17 cellular contexts compared by ENCODE assay signal in genomic region chr7:2003451-2003930, GRCh38.
DNase-seq lines count a peak whose midpoint lies in the region; ATAC-seq and TF ChIP-seq lines count a peak whose summit lies in the region.
"Had no signal": no experiment of that assay in that cellular context is flagged by ENCODE, and none has a peak within 500 bp of the region (broad histone marks: within the 10 kb centered on the region; RNA-seq: fewer than 3 reads in every experiment).

No MANE protein-coding gene starts in this region.

- no peak for TF ChIP-seq POLR2A in ovary (IDR thresholded peaks at IDR 0.05)

- peak; percentile 0 for DNase-seq in stimulated activated CD4-positive, alpha-beta T cell treated with anti-CD3 and anti-CD28 coated beads, Interleukin-4, amount 100 ng/mL, for 1 hour
- no peak for DNase-seq in stimulated activated CD4-positive, alpha-beta T cell treated with anti-CD3 and anti-CD28 coated beads, Interleukin-2, amount 100 ng/mL, for 24 hours
- peak; percentile 2 to 51 (median 41) for DNase-seq in right cardiac atrium
- DNase-seq in ovary, result peak in 4 of 5 donors; percentile 3 to 25 (median 10)
- DNase-seq in aorta, result peak; percentile 36 to 47
- no peak for DNase-seq in SKM-1 (lab: John Stamatoyannopoulos, UW; ENCODE audit: unreplicated experiment)
- no peak for DNase-seq in trophoblast cell
- DNase-seq: activated CD8-positive, alpha-beta memory T cell treated with anti-CD3 and anti-CD28 coated beads for 24 hours; activated T-cell treated with anti-CD3 and anti-CD28 coated beads, Interleukin-2, amount 50 U/mL, for 72 hours; GOT3; NCI-H1694 treated with DMSO at 0.1 percent for 48 hours; NCI-H2171 treated with DMSO at 0.1 percent for 48 hours; NCI-H526; stimulated activated CD8-positive, alpha-beta memory T cell treated with anti-CD3 and anti-CD28 coated beads, Interleukin-4, amount 100 ng/mL, for 48 hours had no signal

- no peaks in the 10 kb centered on the region for H3K27me3 ChIP-seq in right cardiac atrium (ENCODE audit: control insufficient read depth, insufficient read depth)
- H3K27me3 ChIP-seq in ovary, result no peaks in the 10 kb centered on the region
- no peaks in the 10 kb centered on the region for H3K27me3 ChIP-seq in aorta (ENCODE audit: control insufficient read depth in 1 of 2, insufficient read depth in 2 of 2, low read length in 1 of 2)
- no peaks in the 10 kb centered on the region for H3K27me3 ChIP-seq in trophoblast cell (ENCODE audit: insufficient read depth, low read length)
- H3K27me3 ChIP-seq: vagina had no signal

- 93% methylated on average over 10 of the region's 10 CpGs for WGBS in right cardiac atrium
- 92 to 93% (median 93%) methylated on average over 10 of the region's 10 CpGs for WGBS in ovary, 3 donors
- WGBS in aorta, 2 donors, result 95 to 96% methylated on average over 10 of the region's 10 CpGs
- WGBS in trophoblast cell (ENCODE audit: extremely low coverage, insufficient coverage, insufficient read length), result no CpG with 5 or more reads among the region's 10 CpGs

- H4K91ac ChIP-seq in trophoblast cell (ENCODE audit: low read depth, low read length), result no peak overlapping the region

- H3K4me3 ChIP-seq in right cardiac atrium (ENCODE audit: low read length) (no peak overlapping the region), ovary (no peak overlapping the region), aorta (ENCODE audit: low read length in 2 of 2) (no peak overlapping the region), trophoblast cell (ENCODE audit: low read depth, low read length) (no peak overlapping the region)
- H3K4me3 ChIP-seq: vagina had no signal

- no peak overlapping the region for H3K9ac ChIP-seq in trophoblast cell (ENCODE audit: low read length)

- H3K4me1 ChIP-seq in right cardiac atrium (ENCODE audit: control insufficient read depth, insufficient read depth, low read length), result no peaks in the 10 kb centered on the region
- no peaks in the 10 kb centered on the region for H3K4me1 ChIP-seq in ovary (ENCODE audit: insufficient read depth)
- no peaks in the 10 kb centered on the region for H3K4me1 ChIP-seq in aorta (ENCODE audit: control insufficient read depth in 1 of 2, insufficient read depth in 2 of 2, low read length in 2 of 2)
- peaks cover 20 to 23% of the 10 kb centered on the region in 2 experiments for H3K4me1 ChIP-seq in trophoblast cell (ENCODE audit: control insufficient read depth in 1 of 2, insufficient read depth in 2 of 2, low read length in 2 of 2)
- H3K4me1 ChIP-seq: vagina had no signal

- no peak overlapping the region for H2AFZ ChIP-seq in trophoblast cell (ENCODE audit: insufficient read depth, low read length, poor library complexity)

- peaks cover 9% of the 10 kb centered on the region for H3K79me1 ChIP-seq in trophoblast cell (ENCODE audit: low read length)

- no peak overlapping the region for H2BK12ac ChIP-seq in trophoblast cell (ENCODE audit: low read length)

- no peak for TF ChIP-seq EP300 in ovary (IDR thresholded peaks at IDR 0.05)

- TF ChIP-seq CTCF in ovary (IDR thresholded peaks at IDR 0.05), result no peak

- H4K8ac ChIP-seq in trophoblast cell (ENCODE audit: low read depth, low read length), result no peak overlapping the region

- no peak overlapping the region for H3K27ac ChIP-seq in right cardiac atrium (ENCODE audit: low read length)
- no peak overlapping the region for H3K27ac ChIP-seq in ovary
- H3K27ac ChIP-seq in aorta (ENCODE audit: low read depth in 1 of 2, low read length in 2 of 2), result no peak overlapping the region
- H3K27ac ChIP-seq in trophoblast cell (ENCODE audit: low read depth, low read length), result no peak overlapping the region
- H3K27ac ChIP-seq: vagina had no signal

- intact Hi-C loops in right cardiac atrium (cut with DNase I) (no loop called here), ovary (cut with DNase I) (no loop called here), aorta (cut with DNase I) (no loop called here)

- H3K4ac ChIP-seq in trophoblast cell (ENCODE audit: low read depth, low read length), result no peak overlapping the region

- H3K18ac ChIP-seq in trophoblast cell (ENCODE audit: low read length), result no peak overlapping the region

- ATAC-seq in right cardiac atrium (no peak), aorta (ENCODE audit: low FRiP score) (no peak), HG03025 (IDR thresholded peaks at IDR 0.05; ENCODE audit: low FRiP score, unreplicated experiment) (no peak)
- ATAC-seq: activated naive CD4-positive, alpha-beta T cell treated with anti-CD3 and anti-CD28 coated beads, Interleukin-2, amount 50 U/mL, for 72 hours; activated T-cell treated with anti-CD3 and anti-CD28 coated beads, Interleukin-2, amount 50 U/mL, for 72 hours had no signal

- no peak overlapping the region for H3K4me2 ChIP-seq in trophoblast cell (ENCODE audit: low read length)

- H4K12ac ChIP-seq in trophoblast cell (ENCODE audit: low read depth, low read length), result no peak overlapping the region

- no peaks in the 10 kb centered on the region for H3K36me3 ChIP-seq in ovary
- H3K36me3 ChIP-seq in aorta (ENCODE audit: control insufficient read depth in 1 of 2, insufficient read depth in 2 of 2, low read length in 1 of 2), result no peaks in the 10 kb centered on the region
- peaks cover 0 to 6% of the 10 kb centered on the region in 2 experiments for H3K36me3 ChIP-seq in trophoblast cell (ENCODE audit: control insufficient read depth in 1 of 2, insufficient read depth in 2 of 2, low read length in 2 of 2)
- H3K36me3 ChIP-seq: vagina had no signal

- H3K9me3 ChIP-seq in right cardiac atrium (ENCODE audit: control insufficient read depth, low read length), result no peaks in the 10 kb centered on the region
- no peaks in the 10 kb centered on the region for H3K9me3 ChIP-seq in ovary
- H3K9me3 ChIP-seq in aorta (ENCODE audit: control insufficient read depth, low read length), result no peaks in the 10 kb centered on the region
- peaks cover 5% of the 10 kb centered on the region for H3K9me3 ChIP-seq in trophoblast cell (ENCODE audit: insufficient read depth, low read depth, low read length)
- H3K9me3 ChIP-seq: vagina had no signal

- no peak overlapping the region for H2BK5ac ChIP-seq in trophoblast cell (ENCODE audit: low read depth, low read length, poor library complexity)

- H3K14ac ChIP-seq in trophoblast cell (ENCODE audit: low read length), result no peak overlapping the region

- no peak overlapping the region for H2AK5ac ChIP-seq in trophoblast cell (ENCODE audit: low read length)

- H3K23ac ChIP-seq in trophoblast cell (ENCODE audit: low read length), result no peak overlapping the region

- no peak overlapping the region for H2BK120ac ChIP-seq in trophoblast cell (ENCODE audit: insufficient read depth, low read length, poor library complexity)

- no peaks in the 10 kb centered on the region for H3K79me2 ChIP-seq in trophoblast cell (ENCODE audit: control insufficient read depth, insufficient read depth, low read length, poor library complexity)

Comparison
In these comparisons a context has a peak if more than half of its experiments do, and no peak if none do; other contexts are left out.
1. DNase-seq: peak in stimulated activated CD4-positive, alpha-beta T cell treated with anti-CD3 and anti-CD28 coated beads, Interleukin-4, amount 100 ng/mL, for 1 hour (single experiment), right cardiac atrium (3 of 3), ovary (4 of 5) and aorta (2 of 2); none in stimulated activated CD4-positive, alpha-beta T cell treated with anti-CD3 and anti-CD28 coated beads, Interleukin-2, amount 100 ng/mL, for 24 hours (0 of 2), SKM-1 (single experiment) and trophoblast cell (0 of 2).